In the genomic region with DNA sequence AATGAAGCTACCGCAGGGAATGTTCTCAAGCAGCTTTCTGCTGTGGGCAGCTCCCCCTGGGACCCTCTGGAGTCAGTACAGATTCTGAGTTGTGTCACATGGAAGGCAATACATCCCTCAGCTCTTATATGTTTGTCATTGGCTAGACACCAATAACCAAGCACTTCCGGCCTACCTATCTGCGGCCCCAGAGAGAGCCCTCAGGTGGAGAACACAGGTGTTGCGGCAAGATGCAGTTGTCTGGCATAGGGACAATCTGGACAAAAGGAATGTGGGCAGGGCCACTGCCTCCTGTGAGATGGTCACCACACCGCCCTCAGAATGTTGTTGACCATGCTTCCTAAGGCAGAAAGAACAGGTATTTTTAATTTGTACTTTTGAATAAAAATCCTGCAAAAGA, we compare ENCODE assay signal across 9 cellular contexts.
DNase-seq lines count a peak whose midpoint lies in the region; TF ChIP-seq lines count a peak whose summit lies in the region.
"Had no signal": no experiment of that assay in that cellular context is flagged by ENCODE, and none has a peak within 500 bp of the region (broad histone marks: within the 10 kb centered on the region; RNA-seq: fewer than 3 reads in every experiment).

No MANE protein-coding gene starts in this region.

- H3K4me1 Mint-ChIP-seq in activated naive CD4-positive, alpha-beta T cell treated with anti-CD3 and anti-CD28 coated beads for 36 hours (ENCODE audit: low read depth): peaks cover 2% of the 10 kb centered on the region
- H3K4me1 Mint-ChIP-seq in type B pancreatic cell (ENCODE audit: unreplicated experiment): peaks cover 3% of the 10 kb centered on the region
- H3K4me1 Mint-ChIP-seq in T-helper 2 cell treated with Interferon-gamma antibody and Interleukin-4, amounts not matched to agents 5 μg/mL and 100 μg/mL, for 36 hours (ENCODE audit: low read depth): peaks cover 16% of the 10 kb centered on the region

- in situ Hi-C loops in KBM-7 (cut with MboI; ENCODE audit: low pct_unique_long_range_greater_than_20kb, low sequenced_read_pairs): no loop called here
- in situ Hi-C loops in brain microvascular endothelial cell (cut with HindIII; ENCODE audit: low pct_ligation_motif_present, low sequenced_read_pairs): no loop called here

- no peak overlapping the region for H3K4me3 Mint-ChIP-seq in activated naive CD4-positive, alpha-beta T cell treated with anti-CD3 and anti-CD28 coated beads for 36 hours
- no peak overlapping the region for H3K4me3 Mint-ChIP-seq in type B pancreatic cell
- H3K4me3 Mint-ChIP-seq in T-helper 2 cell treated with Interferon-gamma antibody and Interleukin-4, amounts not matched to agents 5 μg/mL and 100 μg/mL, for 36 hours: no peak overlapping the region
- H3K4me3 Mint-ChIP-seq: T-helper 1 cell treated with Interleukin-12 subunit alpha and Interleukin-12 subunit beta and Interleukin-4 antibody, amounts not matched to agents 30 μg/mL and 1 μg/mL, for 36 hours had no signal

- CTCF ChIA-PET in activated naive CD4-positive, alpha-beta T cell treated with anti-CD3 and anti-CD28 coated beads for 36 hours (lab: Charles Lee): interaction anchor here (0.5 to 2.1 kb wide), 7 partner anchors 9 to 609 kb away, joined by 3 to 8 read pairs (median 6); no protein-coding TSS in a partner anchor

- H3K9me3 Mint-ChIP-seq in activated naive CD4-positive, alpha-beta T cell treated with anti-CD3 and anti-CD28 coated beads for 36 hours: no peaks in the 10 kb centered on the region
- H3K9me3 Mint-ChIP-seq in type B pancreatic cell: no peaks in the 10 kb centered on the region
- no peaks in the 10 kb centered on the region for H3K9me3 Mint-ChIP-seq in T-helper 2 cell treated with Interferon-gamma antibody and Interleukin-4, amounts not matched to agents 5 μg/mL and 100 μg/mL, for 36 hours
- H3K9me3 Mint-ChIP-seq: T-helper 1 cell treated with Interleukin-12 subunit alpha and Interleukin-12 subunit beta and Interleukin-4 antibody, amounts not matched to agents 30 μg/mL and 1 μg/mL, for 36 hours had no signal

- no peaks in the 10 kb centered on the region for H3K27me3 Mint-ChIP-seq in activated naive CD4-positive, alpha-beta T cell treated with anti-CD3 and anti-CD28 coated beads for 36 hours (ENCODE audit: low read depth)
- no peaks in the 10 kb centered on the region for H3K27me3 Mint-ChIP-seq in type B pancreatic cell
- H3K27me3 Mint-ChIP-seq in T-helper 2 cell treated with Interferon-gamma antibody and Interleukin-4, amounts not matched to agents 5 μg/mL and 100 μg/mL, for 36 hours (ENCODE audit: low read depth): no peaks in the 10 kb centered on the region

- no peaks in the 10 kb centered on the region for H3K36me3 ChIP-seq in brain microvascular endothelial cell (replicated peaks)

- TF ChIP-seq CTCF in brain microvascular endothelial cell (IDR thresholded peaks at IDR 0.05; ENCODE audit: low read depth, low read length, missing control alignments) (peak; percentile 40), type B pancreatic cell (conservative IDR thresholded peaks at IDR 0.05) (peak; percentile 44)

- no peaks in the 10 kb centered on the region for H3K27me3 ChIP-seq in brain microvascular endothelial cell (replicated peaks)

- no peak overlapping the region for H3K27ac ChIP-seq in brain microvascular endothelial cell

- no peaks in the 10 kb centered on the region for H3K36me3 Mint-ChIP-seq in activated naive CD4-positive, alpha-beta T cell treated with anti-CD3 and anti-CD28 coated beads for 36 hours (ENCODE audit: low read depth)
- H3K36me3 Mint-ChIP-seq in type B pancreatic cell: no peaks in the 10 kb centered on the region
- H3K36me3 Mint-ChIP-seq in T-helper 2 cell treated with Interferon-gamma antibody and Interleukin-4, amounts not matched to agents 5 μg/mL and 100 μg/mL, for 36 hours (ENCODE audit: low read depth): no peaks in the 10 kb centered on the region

- no peak overlapping the region for H3K27ac Mint-ChIP-seq in activated naive CD4-positive, alpha-beta T cell treated with anti-CD3 and anti-CD28 coated beads for 36 hours
- H3K27ac Mint-ChIP-seq in type B pancreatic cell: no peak overlapping the region
- H3K27ac Mint-ChIP-seq in T-helper 2 cell treated with Interferon-gamma antibody and Interleukin-4, amounts not matched to agents 5 μg/mL and 100 μg/mL, for 36 hours: no peak overlapping the region
- H3K27ac Mint-ChIP-seq: T-helper 1 cell treated with Interleukin-12 subunit alpha and Interleukin-12 subunit beta and Interleukin-4 antibody, amounts not matched to agents 30 μg/mL and 1 μg/mL, for 36 hours had no signal

- H3K4me3 ChIP-seq in brain microvascular endothelial cell (ENCODE audit: low read depth, low read length): no peak overlapping the region

- peak; percentile 45 for DNase-seq in activated naive CD4-positive, alpha-beta T cell treated with anti-CD3 and anti-CD28 coated beads for 36 hours
- no peak for DNase-seq in activated naive CD4-positive, alpha-beta T cell (lab: John Stamatoyannopoulos, UW)
- peak; percentile 12 for DNase-seq in KBM-7
- no peak for DNase-seq in brain microvascular endothelial cell
- no peak for DNase-seq in type B pancreatic cell (ENCODE audit: extremely low spot score, unreplicated experiment)
- DNase-seq in inferior parietal cortex (ENCODE audit: extremely low spot score): no peak
- DNase-seq in globus pallidus (ENCODE audit: low spot score): no peak
- DNase-seq in T-helper 2 cell treated with Interferon-gamma antibody and Interleukin-4, amounts not matched to agents 5 μg/mL and 100 μg/mL, for 36 hours (ENCODE audit: low spot score): no peak

- intact Hi-C loops in activated naive CD4-positive, alpha-beta T cell treated with anti-CD3 and anti-CD28 coated beads for 36 hours (cut with micrococcal nuclease): loop anchor here (1.0 kb wide), 1 partner anchor 66 kb away; no protein-coding TSS in a partner anchor

Comparison
In these comparisons a context has a peak if more than half of its experiments do, and no peak if none do; other contexts are left out.
1. DNase-seq: peak in activated naive CD4-positive, alpha-beta T cell treated with anti-CD3 and anti-CD28 coated beads for 36 hours (single experiment) and KBM-7 (single experiment); none in activated naive CD4-positive, alpha-beta T cell (0 of 4), brain microvascular endothelial cell (single experiment), type B pancreatic cell (single experiment), inferior parietal cortex (single experiment), globus pallidus (single experiment) and T-helper 2 cell treated with Interferon-gamma antibody and Interleukin-4, amounts not matched to agents 5 μg/mL and 100 μg/mL, for 36 hours (single experiment).